In the genomic region with DNA sequence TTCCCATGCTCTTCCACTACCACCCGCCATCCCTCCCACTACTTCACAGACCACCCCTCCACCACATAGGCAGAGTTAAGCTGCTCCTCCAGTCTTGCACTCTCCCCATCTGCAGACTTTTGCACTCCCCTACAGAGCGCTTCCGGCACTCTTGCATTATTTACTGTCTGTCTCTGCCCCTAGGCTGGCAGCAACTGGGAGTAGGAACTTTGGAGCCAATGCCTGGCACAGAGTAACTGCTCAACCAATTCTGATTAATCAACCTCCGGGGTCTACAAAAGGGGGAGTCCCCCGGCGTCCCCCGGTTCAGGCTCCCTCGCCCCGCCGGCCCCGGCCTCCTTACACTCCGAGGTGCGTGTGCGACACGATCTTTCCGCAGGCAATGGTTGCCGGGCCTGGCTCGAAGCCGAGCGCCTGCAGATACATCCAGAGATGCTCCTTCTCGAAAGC, we compare ENCODE assay signal across 8 cellular contexts. TPM values are rescaled to one million over a fixed set of nuclear protein-coding genes. Genes with fewer than 3 reads are reported as not detected.
DNase-seq lines count a peak whose midpoint lies in the region; ATAC-seq and TF ChIP-seq lines count a peak whose summit lies in the region.

No MANE protein-coding gene starts in this region.

- H3K36me3 ChIP-seq in SJSA1, result no peaks in the 10 kb centered on the region
- no peaks in the 10 kb centered on the region for H3K36me3 ChIP-seq in ascending aorta
- H3K36me3 ChIP-seq in spleen, result peaks cover 0 to 16% (median 0%) of the 10 kb centered on the region in 6 donors

- peak; percentile 13 for DNase-seq in CD1c-positive myeloid dendritic cell (ENCODE audit: extremely low spot score)
- DNase-seq in SJSA1 (ENCODE audit: low read depth in 1 of 2, low spot score in 2 of 2), result peak in 1 of 2 experiments; percentile 17
- DNase-seq in ascending aorta (ENCODE audit: low spot score in 2 of 2), result no peak
- DNase-seq in spleen, result peak; percentile 92
- DNase-seq in mucosa of gallbladder (ENCODE audit: low spot score), result no peak

- H3K4me1 ChIP-seq in SJSA1 (replicated peaks) (peaks cover 3% of the 10 kb centered on the region; the same call in 1 of the 2 replicates), ascending aorta (peaks cover 10 to 11% of the 10 kb centered on the region in 2 donors), spleen (peaks cover 10 to 46% (median 31%) of the 10 kb centered on the region in 6 donors)

- H3K4me3 ChIP-seq in SJSA1 (peak overlapping the region; percentile 53), ascending aorta (peak overlapping the region; percentile 67 to 74), iPS-11a (ENCODE audit: low read depth, low read length) (peak overlapping the region; percentile 97), spleen (peak overlapping the region; percentile 75 to 94 (median 87))

- intact Hi-C loops in ascending aorta (cut with DNase I), result loop anchor here (1.0 to 10.0 kb wide), 4 partner anchors 53 to 283 kb away; a partner anchor contains a TSS
- intact Hi-C loops in spleen (cut with DNase I; ENCODE audit: low total_unique reads), result loop anchor here (10.0 kb wide), 2 partner anchors 47 to 73 kb away; no protein-coding TSS in a partner anchor

- 0 to 4% (median 2%) methylated on average over 16 to 21 of the region's 21 CpGs for WGBS in spleen, 5 donors

- TF ChIP-seq POLR2A in spleen (IDR thresholded peaks at IDR 0.05), result no peak

- H3K9me3 ChIP-seq in SJSA1 (replicated peaks), result no peaks in the 10 kb centered on the region
- no peaks in the 10 kb centered on the region for H3K9me3 ChIP-seq in ascending aorta
- H3K9me3 ChIP-seq in spleen, result no peaks in the 10 kb centered on the region

- H3K27ac ChIP-seq in SJSA1 (peak overlapping the region; percentile 37), ascending aorta (peak overlapping the region; percentile 17 to 87), spleen (peak overlapping the region; percentile 85 to 96 (median 94))

- no peak for TF ChIP-seq CTCF in ascending aorta (IDR thresholded peaks at IDR 0.05)
- TF ChIP-seq CTCF in spleen (IDR thresholded peaks at IDR 0.05 in 8 of 11, conservative IDR thresholded peaks at IDR 0.05 in 3 of 11), result no peak

- ATAC-seq in GM19351 (IDR thresholded peaks at IDR 0.05; ENCODE audit: unreplicated experiment) (peak; percentile 41), HG03342 (IDR thresholded peaks at IDR 0.05; ENCODE audit: unreplicated experiment) (peak; percentile 24)

- H3K27me3 ChIP-seq in SJSA1 (replicated peaks), result no peaks in the 10 kb centered on the region
- H3K27me3 ChIP-seq in ascending aorta, result no peaks in the 10 kb centered on the region
- no peaks in the 10 kb centered on the region for H3K27me3 ChIP-seq in spleen (replicated peaks in 1 of 7)

RNA-seq across cellular contexts. Expression of a gene that starts 0.5 kb away (rescaled TPM):
- total RNA-seq in SJSA1 (2014; rRNA removed; shearing (Covaris generic)), result 13.5 and 14.0 TPM in 2 replicates
- total RNA-seq in ascending aorta, result 3.4 TPM
- total RNA-seq in spleen, result 10 to 100 TPM; 10.1 to 13.5 (median 12.8) TPM
- polyA plus RNA-seq in spleen, result 1 to 10 TPM; 4.4 to 4.7 (median 4.6) TPM
- total RNA-seq in mucosa of gallbladder, result 7.3 TPM

RNA-seq across cellular contexts. Expression of a gene that starts 25.1 kb away (rescaled TPM):
- total RNA-seq in SJSA1 (2014; rRNA removed; shearing (Covaris generic)), result 24.2 and 27.6 TPM in 2 replicates
- total RNA-seq in ascending aorta, result 132 TPM
- total RNA-seq in spleen, result 100 to 1,000 TPM in 1 of 7 donors, 10 to 100 TPM in 6; 46.2 to 105 (median 64.2) TPM
- polyA plus RNA-seq in spleen, result 10 to 100 TPM; 18.4 to 47.5 (median 46.4) TPM
- total RNA-seq in mucosa of gallbladder, result 82.2 TPM

RNA-seq across cellular contexts. Expression of a gene that starts 53.0 kb away (rescaled TPM):
- 3.6 and 5.9 TPM in 2 replicates for total RNA-seq in SJSA1 (2014; rRNA removed; shearing (Covaris generic))
- total RNA-seq in ascending aorta, result 57.3 TPM
- 10 to 100 TPM; 48.1 to 71.3 (median 52.2) TPM for total RNA-seq in spleen
- 10 to 100 TPM; 47.8 to 67.0 (median 56.2) TPM for polyA plus RNA-seq in spleen
- 75.8 TPM for total RNA-seq in mucosa of gallbladder

Comparison
In these comparisons a context has a peak if more than half of its experiments do, and no peak if none do; other contexts are left out.
1. DNase-seq: peak in CD1c-positive myeloid dendritic cell (single experiment) and spleen (single experiment); none in ascending aorta (0 of 2) and mucosa of gallbladder (single experiment).
2. H3K27ac ChIP-seq: peak in every context shown above with its lines; median percentile 94 in spleen; 52 in ascending aorta; 37 in SJSA1.
3. Peak in every context shown above with its lines, with median percentiles within 50 percentile points of each other: H3K4me3 ChIP-seq.